In genomic region chr6:151041686-151042085, GRCh38 we compare ENCODE assay signal across 13 cellular contexts.
DNase-seq lines count a peak whose midpoint lies in the region; ATAC-seq and TF ChIP-seq lines count a peak whose summit lies in the region.
"Had no signal": no experiment of that assay in that cellular context is flagged by ENCODE, and none has a peak within 500 bp of the region (broad histone marks: within the 10 kb centered on the region; RNA-seq: fewer than 3 reads in every experiment).

No MANE protein-coding gene starts in this region.

- no peaks in the 10 kb centered on the region for H3K9me3 ChIP-seq in heart right ventricle
- H3K9me3 ChIP-seq in uterus = no peaks in the 10 kb centered on the region

- H3K4me1 Mint-ChIP-seq in osteocyte (ENCODE audit: unreplicated experiment) = peaks cover 79% of the 10 kb centered on the region
- peaks cover 9% of the 10 kb centered on the region for H3K4me1 Mint-ChIP-seq in activated CD4-positive, alpha-beta T cell treated with anti-CD3 and anti-CD28 coated beads for 36 hours

- H3K27ac ChIP-seq in heart right ventricle (peak overlapping the region; percentile 7 to 82 (median 64)), foreskin keratinocyte (peak overlapping the region; percentile 68), uterus (peak overlapping the region; percentile 60 to 77)
- H3K27ac ChIP-seq: SJCRH30, WERI-Rb-1 had no signal

- H3K4me1 ChIP-seq in heart right ventricle (peaks cover 3 to 46% (median 34%) of the 10 kb centered on the region in 9 donors), foreskin keratinocyte (peaks cover 34% of the 10 kb centered on the region), uterus (no peaks in the 10 kb centered on the region)

- DNase-seq in heart right ventricle (no peak), left cardiac atrium (no peak), foreskin keratinocyte (no peak), osteocyte (ENCODE audit: extremely low spot score, unreplicated experiment) (no peak), uterus (no peak), germinal center (ENCODE audit: low spot score) (no peak)
- no peak for DNase-seq in activated CD4-positive, alpha-beta T cell treated with anti-CD3 and anti-CD28 coated beads for 36 hours
- DNase-seq: effector CD4-positive, alpha-beta T cell; NCI-H1930; WERI-Rb-1 had no signal

- peaks cover 0 to 3% (median 0%) of the 10 kb centered on the region in 9 donors for H3K36me3 ChIP-seq in heart right ventricle
- H3K36me3 ChIP-seq in uterus = no peaks in the 10 kb centered on the region
- H3K36me3 ChIP-seq: WERI-Rb-1 had no signal

- H3K27me3 Mint-ChIP-seq in osteocyte (ENCODE audit: unreplicated experiment) = no peaks in the 10 kb centered on the region
- no peaks in the 10 kb centered on the region for H3K27me3 Mint-ChIP-seq in activated CD4-positive, alpha-beta T cell treated with anti-CD3 and anti-CD28 coated beads for 36 hours
- H3K27me3 Mint-ChIP-seq: memory B cell had no signal

- intact Hi-C loops in heart right ventricle (cut with DNase I) = loop anchor here in 1 of 10 donors (2.0 kb wide), 1 partner anchor 27 kb away; no protein-coding TSS in a partner anchor
- intact Hi-C loops in left cardiac atrium (cut with DNase I) = no loop called here
- intact Hi-C loops in uterus (cut with DNase I; ENCODE audit: low total_unique reads) = no loop called here
- intact Hi-C loops in activated CD4-positive, alpha-beta T cell treated with anti-CD3 and anti-CD28 coated beads for 36 hours (cut with DNase I, micrococcal nuclease) = no loop called here

- H3K27ac Mint-ChIP-seq in osteocyte (ENCODE audit: unreplicated experiment) = peak overlapping the region; percentile 94
- no peak overlapping the region for H3K27ac Mint-ChIP-seq in activated CD4-positive, alpha-beta T cell treated with anti-CD3 and anti-CD28 coated beads for 36 hours
- H3K27ac Mint-ChIP-seq: memory B cell had no signal

- TF ChIP-seq POLR2A in uterus (IDR thresholded peaks at IDR 0.05) = no peak

- peaks cover 19% of the 10 kb centered on the region for H3K36me3 Mint-ChIP-seq in osteocyte (ENCODE audit: unreplicated experiment)
- peaks cover 54% of the 10 kb centered on the region for H3K36me3 Mint-ChIP-seq in activated CD4-positive, alpha-beta T cell treated with anti-CD3 and anti-CD28 coated beads for 36 hours (ENCODE audit: low read depth)

- H3K4me3 Mint-ChIP-seq in osteocyte (ENCODE audit: unreplicated experiment) = peak overlapping the region; percentile 20
- no peak overlapping the region for H3K4me3 Mint-ChIP-seq in activated CD4-positive, alpha-beta T cell treated with anti-CD3 and anti-CD28 coated beads for 36 hours
- H3K4me3 Mint-ChIP-seq: memory B cell had no signal

- H3K27me3 ChIP-seq in heart right ventricle = no peaks in the 10 kb centered on the region
- H3K27me3 ChIP-seq in foreskin keratinocyte = no peaks in the 10 kb centered on the region
- H3K27me3 ChIP-seq in uterus = no peaks in the 10 kb centered on the region
- H3K27me3 ChIP-seq: SJCRH30 had no signal

- no peak overlapping the region for H3K4me3 ChIP-seq in heart right ventricle
- H3K4me3 ChIP-seq in uterus = no peak overlapping the region
- H3K4me3 ChIP-seq: SJCRH30 had no signal

- POLR2A ChIA-PET in activated CD4-positive, alpha-beta T cell treated with anti-CD3 and anti-CD28 coated beads for 36 hours (lab: Charles Lee) = no interaction called here

- TF ChIP-seq CTCF in heart right ventricle (IDR thresholded peaks at IDR 0.05) (no peak), foreskin keratinocyte (conservative IDR thresholded peaks at IDR 0.05) (no peak), osteocyte (IDR thresholded peaks at IDR 0.05) (no peak), uterus (IDR thresholded peaks at IDR 0.05) (no peak)

- ATAC-seq in heart right ventricle (no peak), left cardiac atrium (no peak), foreskin keratinocyte (no peak), HG02798 (IDR thresholded peaks at IDR 0.05; ENCODE audit: poor library complexity, unreplicated experiment) (no peak)
- no peak for ATAC-seq in activated CD4-positive, alpha-beta T cell treated with anti-CD3 and anti-CD28 coated beads for 36 hours

- no peaks in the 10 kb centered on the region for H3K9me3 Mint-ChIP-seq in osteocyte (ENCODE audit: unreplicated experiment)
- peaks cover 3% of the 10 kb centered on the region for H3K9me3 Mint-ChIP-seq in activated CD4-positive, alpha-beta T cell treated with anti-CD3 and anti-CD28 coated beads for 36 hours (ENCODE audit: low read depth)
- H3K9me3 Mint-ChIP-seq: memory B cell had no signal

- WGBS in heart right ventricle, 2 donors = 93 to 94% methylated on average over 5 of the region's 5 CpGs

- CTCF ChIA-PET in activated CD4-positive, alpha-beta T cell treated with anti-CD3 and anti-CD28 coated beads for 36 hours (lab: Charles Lee) = interaction anchor here (0.7 to 1.7 kb wide), 2 partner anchors 283 to 293 kb away, joined by 3 to 5 read pairs; no protein-coding TSS in a partner anchor
